In genomic region chr3:100042577-100042981, GRCh38 we compare ENCODE assay signal across 13 cellular contexts.
DNase-seq lines count a peak whose midpoint lies in the region; ATAC-seq, FAIRE-seq and TF ChIP-seq lines count a peak whose summit lies in the region.
"Had no signal": no experiment of that assay in that cellular context is flagged by ENCODE, and none has a peak within 500 bp of the region (broad histone marks: within the 10 kb centered on the region; RNA-seq: fewer than 3 reads in every experiment).

No MANE protein-coding gene starts in this region.

- in situ Hi-C loops in GM23248 (cut with MboI), result no loop called here
- in situ Hi-C loops in G401 (cut with HindIII; ENCODE audit: low sequenced_read_pairs), result no loop called here

- H3K27me3 ChIP-seq in GM23248 (replicated peaks; ENCODE audit: insufficient read depth) (no peaks in the 10 kb centered on the region), ascending aorta (no peaks in the 10 kb centered on the region), spleen (replicated peaks in 1 of 7) (no peaks in the 10 kb centered on the region)

- peak overlapping the region; percentile 66 for H3K4me2 ChIP-seq in GM23248 (ENCODE audit: unreplicated experiment)

- TF ChIP-seq CTCF in ascending aorta (IDR thresholded peaks at IDR 0.05) (no peak), kidney (IDR thresholded peaks at IDR 0.05; ENCODE audit: borderline replicate concordance, extremely low read depth, insufficient read depth) (no peak), spleen (IDR thresholded peaks at IDR 0.05 in 8 of 11, conservative IDR thresholded peaks at IDR 0.05 in 3 of 11) (no peak)

- no peaks in the 10 kb centered on the region for H3K9me2 ChIP-seq in GM23248 (ENCODE audit: insufficient read depth)

- H3K27ac ChIP-seq in GM23248, result peak overlapping the region; percentile 96
- peak overlapping the region; percentile 89 to 94 for H3K27ac ChIP-seq in ascending aorta
- peak overlapping the region; percentile 44 to 89 for H3K27ac ChIP-seq in kidney (ENCODE audit: low read depth in 2 of 2, low read length in 2 of 2)
- peak overlapping the region in 7 of 8 donors; percentile 63 to 87 (median 71) for H3K27ac ChIP-seq in spleen

- ATAC-seq in HG02623 (IDR thresholded peaks at IDR 0.05; ENCODE audit: unreplicated experiment) (no peak), HG02970 (IDR thresholded peaks at IDR 0.05; ENCODE audit: low FRiP score, unreplicated experiment) (no peak)
- ATAC-seq: left lobe of liver had no signal

- H3K36me3 ChIP-seq in GM23248 (ENCODE audit: low read depth) (no peaks in the 10 kb centered on the region), ascending aorta (no peaks in the 10 kb centered on the region), kidney (ENCODE audit: control insufficient read depth in 1 of 2, insufficient read depth in 2 of 2, low read length in 2 of 2) (no peaks in the 10 kb centered on the region), spleen (no peaks in the 10 kb centered on the region)

- H3K4me3 ChIP-seq in GM23248, result peak overlapping the region; percentile 51
- H3K4me3 ChIP-seq in ascending aorta, result no peak overlapping the region
- H3K4me3 ChIP-seq in kidney (ENCODE audit: low read length in 2 of 2), result no peak overlapping the region
- no peak overlapping the region for H3K4me3 ChIP-seq in spleen

- no peak for TF ChIP-seq POLR2A in spleen (IDR thresholded peaks at IDR 0.05)

- H3K79me2 ChIP-seq in GM23248 (ENCODE audit: insufficient read depth), result no peaks in the 10 kb centered on the region

- H3K4me1 ChIP-seq in GM23248 (ENCODE audit: insufficient read depth) (peaks cover 68% of the 10 kb centered on the region), ascending aorta (peaks cover 9 to 49% of the 10 kb centered on the region in 2 donors), kidney (ENCODE audit: control insufficient read depth in 1 of 2, insufficient read depth in 1 of 2, low read depth in 1 of 2, low read length in 2 of 2) (peaks cover 13 to 27% of the 10 kb centered on the region in 2 donors), spleen (peaks cover 13 to 77% (median 65%) of the 10 kb centered on the region in 6 donors)

- peaks cover 75% of the 10 kb centered on the region for H3F3A ChIP-seq in GM23248 (ENCODE audit: insufficient read depth)

- no peaks in the 10 kb centered on the region for H3K9me3 ChIP-seq in GM23248 (ENCODE audit: low read depth)
- no peaks in the 10 kb centered on the region for H3K9me3 ChIP-seq in ascending aorta
- no peaks in the 10 kb centered on the region for H3K9me3 ChIP-seq in kidney (ENCODE audit: control insufficient read depth in 1 of 2, low read length in 2 of 2)
- no peaks in the 10 kb centered on the region for H3K9me3 ChIP-seq in spleen

- 30 to 46% methylated on average over 4 of the region's 4 CpGs for whole genome bisulfite sequencing in GM23248 (ENCODE audit: low coverage in 1 of 2, low lambda C conversion rate in 2 of 2, missing lambda C conversion rate in 2 of 2), 2 experiments
- 71 to 88% (median 87%) methylated on average over 4 of the region's 4 CpGs for WGBS in spleen, 5 donors

- intact Hi-C loops in ascending aorta (cut with DNase I), result loop anchor here (5.0 kb wide), 1 partner anchor 75 kb away; no protein-coding TSS in a partner anchor
- intact Hi-C loops in kidney (cut with DNase I), result no loop called here
- intact Hi-C loops in spleen (cut with DNase I; ENCODE audit: low total_unique reads), result loop anchor here (10.0 kb wide), 1 partner anchor 168 kb away; no protein-coding TSS in a partner anchor

- H3K9ac ChIP-seq in GM23248, result peak overlapping the region; percentile 74
- H3K9ac ChIP-seq in kidney (ENCODE audit: low read length in 2 of 2), result no peak overlapping the region

- 0 out of 2 replicates have a peak overlapping the region, but pooled peaks have one; percentile 3 for H2AFZ ChIP-seq in GM23248

- H4K20me1 ChIP-seq in GM23248 (ENCODE audit: insufficient read depth), result no peaks in the 10 kb centered on the region

- DNase-seq in GM23248, result peak; percentile 75
- DNase-seq in ascending aorta (ENCODE audit: low spot score in 2 of 2), result no peak
- no peak for DNase-seq in kidney
- DNase-seq in spleen, result no peak
- no peak for DNase-seq in HUDEP-2 (lab: John Stamatoyannopoulos, UW; ENCODE audit: unreplicated experiment in 76 of 76)
- no peak for DNase-seq in G401 (ENCODE audit: low spot score)
- DNase-seq: activated CD4-positive, alpha-beta T cell treated with anti-CD3 and anti-CD28 coated beads, Interleukin-2, amount 50 U/mL, for 4 hours; central memory CD4-positive, alpha-beta T cell; Kasumi-1; RPMI8226 had no signal

- peak; percentile 33 for FAIRE-seq in kidney (lab: Jason Lieb, UNC)
